24 cellular contexts compared by ENCODE assay signal in genomic region chr17:68087851-68088250, GRCh38. TPM values are rescaled to one million over a fixed set of nuclear protein-coding genes. Genes with fewer than 3 reads are reported as not detected.
DNase-seq lines count a peak whose midpoint lies in the region; ATAC-seq and TF ChIP-seq lines count a peak whose summit lies in the region.
"Had no signal": no experiment of that assay in that cellular context is flagged by ENCODE, and none has a peak within 500 bp of the region (broad histone marks: within the 10 kb centered on the region; RNA-seq: fewer than 3 reads in every experiment).

No MANE protein-coding gene starts in this region.

- H3K4me3 ChIP-seq in coronary artery (no peak overlapping the region), spleen (no peak overlapping the region), upper lobe of right lung (no peak overlapping the region)
- H3K4me3 ChIP-seq: ascending aorta, pancreas had no signal

- H3K27me3 ChIP-seq in spleen (replicated peaks in 1 of 7) = no peaks in the 10 kb centered on the region
- no peaks in the 10 kb centered on the region for H3K27me3 ChIP-seq in upper lobe of right lung
- H3K27me3 ChIP-seq: ascending aorta, pancreas had no signal

- TF ChIP-seq CTCF in coronary artery (IDR thresholded peaks at IDR 0.05) (no peak), spleen (IDR thresholded peaks at IDR 0.05 in 8 of 11, conservative IDR thresholded peaks at IDR 0.05 in 3 of 11) (no peak), upper lobe of right lung (IDR thresholded peaks at IDR 0.05) (no peak)

- H3K9me3 ChIP-seq in spleen (no peaks in the 10 kb centered on the region), upper lobe of right lung (no peaks in the 10 kb centered on the region)
- H3K9me3 ChIP-seq: ascending aorta, pancreas had no signal

- H3K4me1 ChIP-seq in spleen = peaks cover 22 to 58% (median 41%) of the 10 kb centered on the region in 6 donors
- peaks cover 12% of the 10 kb centered on the region for H3K4me1 ChIP-seq in upper lobe of right lung
- H3K4me1 ChIP-seq: ascending aorta, pancreas had no signal

- no peak overlapping the region for H3K27ac Mint-ChIP-seq in activated T-cell treated with anti-CD3 and anti-CD28 coated beads, Interleukin-2, amount 50 U/mL, for 72 hours

- no peaks in the 10 kb centered on the region for H3K36me3 ChIP-seq in spleen
- H3K36me3 ChIP-seq in upper lobe of right lung = no peaks in the 10 kb centered on the region
- H3K36me3 ChIP-seq: ascending aorta, pancreas had no signal

- no peaks in the 10 kb centered on the region for H3K27me3 Mint-ChIP-seq in activated T-cell treated with anti-CD3 and anti-CD28 coated beads, Interleukin-2, amount 50 U/mL, for 4 hours (ENCODE audit: low read depth)
- H3K27me3 Mint-ChIP-seq in activated T-cell treated with anti-CD3 and anti-CD28 coated beads, Interleukin-2, amount 50 U/mL, for 72 hours (ENCODE audit: low read depth) = peaks cover 11% of the 10 kb centered on the region

- WGBS in spleen, 5 donors = 65 to 71% (median 68%) methylated on average over 4 of the region's 4 CpGs

- H3K36me3 Mint-ChIP-seq in activated T-cell treated with anti-CD3 and anti-CD28 coated beads, Interleukin-2, amount 50 U/mL, for 4 hours (ENCODE audit: insufficient read depth) = no peaks in the 10 kb centered on the region
- no peaks in the 10 kb centered on the region for H3K36me3 Mint-ChIP-seq in activated T-cell treated with anti-CD3 and anti-CD28 coated beads, Interleukin-2, amount 50 U/mL, for 72 hours (ENCODE audit: insufficient read depth in 2 of 2)
- H3K36me3 Mint-ChIP-seq: activated naive CD4-positive, alpha-beta T cell treated with anti-CD3 and anti-CD28 coated beads, Interleukin-2, amount 10 ng/mL, durations not matched to agents 7 days and 5 days had no signal

- TF ChIP-seq POLR2A in spleen (IDR thresholded peaks at IDR 0.05) = no peak

- no peak for ATAC-seq in activated T-cell treated with anti-CD3 and anti-CD28 coated beads, Interleukin-2, amount 50 U/mL, for 4 hours
- ATAC-seq in activated T-cell treated with anti-CD3 and anti-CD28 coated beads, Interleukin-2, amount 50 U/mL, for 72 hours (replicated peaks in 1 of 2) = no peak
- ATAC-seq in HG03460 (IDR thresholded peaks at IDR 0.05; ENCODE audit: unreplicated experiment) (no peak), upper lobe of right lung (no peak)
- ATAC-seq: left cardiac atrium, pancreas, PC-3 had no signal

- H3K27ac ChIP-seq in coronary artery (no peak overlapping the region), spleen (peak overlapping the region in 5 of 8 donors; percentile 69 to 78 (median 72)), upper lobe of right lung (no peak overlapping the region)
- H3K27ac ChIP-seq: ascending aorta, C4-2B, pancreas had no signal

- H3K9me3 Mint-ChIP-seq in activated T-cell treated with anti-CD3 and anti-CD28 coated beads, Interleukin-2, amount 50 U/mL, for 4 hours = no peaks in the 10 kb centered on the region
- H3K9me3 Mint-ChIP-seq in activated T-cell treated with anti-CD3 and anti-CD28 coated beads, Interleukin-2, amount 50 U/mL, for 72 hours = no peaks in the 10 kb centered on the region
- H3K9me3 Mint-ChIP-seq: activated naive CD4-positive, alpha-beta T cell treated with anti-CD3 and anti-CD28 coated beads, Interleukin-2, amount 10 ng/mL, durations not matched to agents 7 days and 5 days had no signal

- peak overlapping the region; percentile 29 for H3K4me3 Mint-ChIP-seq in activated T-cell treated with anti-CD3 and anti-CD28 coated beads, Interleukin-2, amount 50 U/mL, for 4 hours
- no peak overlapping the region for H3K4me3 Mint-ChIP-seq in activated T-cell treated with anti-CD3 and anti-CD28 coated beads, Interleukin-2, amount 50 U/mL, for 72 hours

- peaks cover 41% of the 10 kb centered on the region for H3K4me1 Mint-ChIP-seq in activated T-cell treated with anti-CD3 and anti-CD28 coated beads, Interleukin-2, amount 50 U/mL, for 4 hours (ENCODE audit: low read depth)
- H3K4me1 Mint-ChIP-seq in activated T-cell treated with anti-CD3 and anti-CD28 coated beads, Interleukin-2, amount 50 U/mL, for 72 hours (ENCODE audit: low read depth) = peaks cover 50% of the 10 kb centered on the region

- intact Hi-C loops in spleen (cut with DNase I; ENCODE audit: low total_unique reads) = no loop called here
- intact Hi-C loops in upper lobe of right lung (cut with DNase I) = no loop called here

- no peak for DNase-seq in activated T-cell treated with anti-CD3 and anti-CD28 coated beads, Interleukin-2, amount 50 U/mL, for 4 hours
- DNase-seq in activated T-cell treated with anti-CD3 and anti-CD28 coated beads, Interleukin-2, amount 50 U/mL, for 72 hours = no peak
- peak; percentile 23 to 35 for DNase-seq in Kasumi-1 (lab: John Stamatoyannopoulos, UW)
- DNase-seq in coronary artery (ENCODE audit: low spot score) = peak; percentile 24
- DNase-seq in spleen = no peak
- DNase-seq in activated CD4-positive, alpha-beta T cell treated with anti-CD3 and anti-CD28 coated beads, Interleukin-2, amount 50 U/mL, for 1 hour = no peak
- DNase-seq in upper lobe of right lung = no peak
- DNase-seq: activated naive CD4-positive, alpha-beta T cell treated with anti-CD3 and anti-CD28 coated beads, Interleukin-2, amount 10 ng/mL, durations not matched to agents 7 days and 5 days; activated T-cell treated with anti-CD3 and anti-CD28 coated beads for 4 hours; KG1; left cardiac atrium; mesenchymal stem cell; NCI-H1092; NCI-H1930; pancreas; PC-3; right cardiac atrium; Right ventricle myocardium superior; stimulated activated CD4-positive, alpha-beta T cell treated with anti-CD3 and anti-CD28 coated beads, Interleukin-15, amount 100 ng/mL, for 24 hours; stimulated activated CD8-positive, alpha-beta memory T cell treated with anti-CD3 and anti-CD28 coated beads, Interleukin-4, amount 100 ng/mL, for 48 hours; substantia nigra had no signal

RNA-seq across cellular contexts. Expression of gene KPNA2, which starts 52.3 kb away (rescaled TPM):
- total RNA-seq in activated T-cell treated with anti-CD3 and anti-CD28 coated beads, Interleukin-2, amount 50 U/mL, for 4 hours = 100 to 1,000 TPM; 139 to 140 (median 139) TPM
- total RNA-seq in activated T-cell treated with anti-CD3 and anti-CD28 coated beads, Interleukin-2, amount 50 U/mL, for 72 hours = 100 to 1,000 TPM; 193 to 201 TPM
- total RNA-seq in spleen = 10 to 100 TPM; 22.1 to 49.2 (median 38.5) TPM
- polyA plus RNA-seq in spleen = 10 to 100 TPM; 12.4 to 32.5 (median 31.4) TPM
- total RNA-seq in upper lobe of right lung = 27.0 TPM

Comparison
In these comparisons a context has a peak if more than half of its experiments do, and no peak if none do; other contexts are left out.
1. DNase-seq: peak in Kasumi-1 (2 of 2) and coronary artery (single experiment); none in activated T-cell treated with anti-CD3 and anti-CD28 coated beads, Interleukin-2, amount 50 U/mL, for 4 hours (single experiment), activated T-cell treated with anti-CD3 and anti-CD28 coated beads, Interleukin-2, amount 50 U/mL, for 72 hours (0 of 2), spleen (single experiment), activated CD4-positive, alpha-beta T cell treated with anti-CD3 and anti-CD28 coated beads, Interleukin-2, amount 50 U/mL, for 1 hour (single experiment) and upper lobe of right lung (single experiment).
2. H3K27ac ChIP-seq: peak in spleen (5 of 8); none in coronary artery (0 of 2) and upper lobe of right lung (single experiment).